In the genomic region with DNA sequence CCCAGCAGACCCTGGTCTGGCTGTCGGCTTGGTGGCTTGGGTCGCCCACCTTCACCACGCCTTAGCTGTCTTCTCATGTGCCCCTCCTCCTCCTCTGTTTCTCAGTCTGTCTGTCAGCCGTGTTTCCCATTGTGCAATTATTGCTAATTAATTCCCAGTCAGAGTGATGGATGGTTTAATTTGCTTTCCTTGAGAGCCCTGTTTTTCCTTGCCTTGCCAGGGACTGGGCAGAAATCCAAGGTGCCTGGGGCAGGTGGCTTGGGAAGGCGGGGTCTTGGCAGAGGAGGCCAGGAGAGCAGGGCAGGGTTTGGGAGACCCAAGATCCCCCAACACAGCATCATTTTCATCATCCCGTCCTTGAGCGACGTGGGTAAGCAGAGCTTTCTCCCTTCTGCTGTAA, we compare ENCODE assay signal across 28 cellular contexts. TPM values are rescaled to one million over a fixed set of nuclear protein-coding genes. Genes with fewer than 3 reads are reported as not detected.
A peak's percentile ranks its signal among the peaks of the same experiment; 100 is the strongest.
DNase-seq lines count a peak whose midpoint lies in the region; ATAC-seq, FAIRE-seq and TF ChIP-seq lines count a peak whose summit lies in the region.
"Had no signal": no experiment of that assay in that cellular context is flagged by ENCODE, and none has a peak within 500 bp of the region (broad histone marks: within the 10 kb centered on the region; RNA-seq: fewer than 3 reads in every experiment).

No MANE protein-coding gene starts in this region.

- H4K5ac ChIP-seq in H1 (ENCODE audit: insufficient read length, low read depth, low read length): no peak overlapping the region
- H4K5ac ChIP-seq in mesendoderm (ENCODE audit: low read length): no peak overlapping the region

- 90% methylated on average over 8 of the region's 8 CpGs; no CpG with 5 or more reads in 1 of the 2 experiments for WGBS in H1 (ENCODE audit: extremely low coverage in 1 of 2, insufficient coverage in 1 of 2, insufficient read length in 1 of 2, insufficient replicate concordance in 2 of 2, low coverage in 1 of 2, low lambda C conversion rate in 2 of 2, missing lambda C conversion rate in 1 of 2), 2 experiments
- WGBS in mesendoderm (ENCODE audit: extremely low coverage, insufficient coverage, low lambda C conversion rate): no CpG with 5 or more reads among the region's 8 CpGs

- H3K18ac ChIP-seq in H1 (ENCODE audit: extremely low read depth, low read length) (no peak overlapping the region), mesendoderm (ENCODE audit: low read length) (no peak overlapping the region)

- H4K20me1 ChIP-seq in H1 (replicated peaks in 1 of 2; ENCODE audit: control insufficient read depth in 1 of 2, insufficient read depth in 2 of 2, low read length in 2 of 2): peaks cover 0 to 2% of the 10 kb centered on the region in 2 experiments

- ATAC-seq in HG03378 (IDR thresholded peaks at IDR 0.05; ENCODE audit: unreplicated experiment): no peak
- ATAC-seq: activated naive CD8-positive, alpha-beta T cell treated with anti-CD3 and anti-CD28 coated beads, Interleukin-2, amount 50 U/mL, for 24 hours; esophagus mucosa; mucosa of descending colon; psoas muscle had no signal

- H3K4me3 ChIP-seq in H1 (ENCODE audit: extremely low read depth in 1 of 4, insufficient read depth in 2 of 4, low read depth in 3 of 4, low read length in 4 of 4) (no peak overlapping the region), mesendoderm (ENCODE audit: low read length) (no peak overlapping the region)
- H3K4me3 ChIP-seq: mucosa of descending colon, psoas muscle had no signal

- no peak overlapping the region for H3K4ac ChIP-seq in H1 (replicated peaks; ENCODE audit: insufficient read length, low read depth, low read length)
- H3K4ac ChIP-seq in mesendoderm (ENCODE audit: low read depth, low read length): no peak overlapping the region

- TF ChIP-seq RAD21 in Ishikawa (IDR thresholded peaks at IDR 0.05; ENCODE audit: low read depth) (no peak), H1 (IDR thresholded peaks at IDR 0.05 in 1 of 2, conservative IDR thresholded peaks at IDR 0.05 in 1 of 2; ENCODE audit: low read depth in 2 of 2, low read length in 2 of 2) (no peak)

- FAIRE-seq in H1 (lab: Jason Lieb, UNC): no peak
- FAIRE-seq: frontal cortex, GM12891 had no signal

- DNase-seq in COR-L47 (lab: John Stamatoyannopoulos, UW): peak; percentile 87
- DNase-seq in NCI-H2171 (lab: John Stamatoyannopoulos, UW): peak; percentile 69
- DNase-seq in H1 (ENCODE audit: low read depth in 1 of 2, low spot score in 2 of 2): no peak
- no peak for DNase-seq in T1000 (lab: John Stamatoyannopoulos, UW)
- DNase-seq in mesendoderm: no peak
- DNase-seq: activated CD4-positive, alpha-beta memory T cell treated with anti-CD3 and anti-CD28 coated beads, Interleukin-2, amount 10 ng/mL, durations not matched to agents 7 days and 5 days; activated CD4-positive, CD25-positive, alpha-beta regulatory T cell; activated effector memory CD4-positive, alpha-beta T cell treated with anti-CD3 and anti-CD28 coated beads, Interleukin-2, amount 50 U/mL, for 16 hours; activated naive CD8-positive, alpha-beta T cell treated with anti-CD3 and anti-CD28 coated beads, Interleukin-2, amount 50 U/mL, for 24 hours; brain microvascular endothelial cell; CD4-positive, CD25-positive, alpha-beta regulatory T cell; DMS53; effector CD8-positive, alpha-beta T cell; islet precursor cell; mucosa of descending colon; NCI-H226; T-helper 9 cell had no signal

- no peaks in the 10 kb centered on the region for H3K9me3 ChIP-seq in H1 (ENCODE audit: insufficient read depth in 2 of 2, low read depth in 1 of 2, low read length in 1 of 2)
- H3K9me3 ChIP-seq: mucosa of descending colon, psoas muscle had no signal

- H3K23ac ChIP-seq in H1 (ENCODE audit: insufficient read length) (no peak overlapping the region), mesendoderm (ENCODE audit: low read length) (no peak overlapping the region)

- H3K4me2 ChIP-seq in H1 (ENCODE audit: insufficient read depth in 1 of 2, low read depth in 2 of 2, low read length in 2 of 2) (no peak overlapping the region), mesendoderm (ENCODE audit: low read length) (no peak overlapping the region)
- H3K4me2 ChIP-seq: KMS-11 had no signal

- H3K27ac ChIP-seq in H1 (ENCODE audit: low read depth, low read length): no peak overlapping the region
- no peak overlapping the region for H3K27ac ChIP-seq in mesendoderm (ENCODE audit: low read depth, low read length)
- H3K27ac ChIP-seq: brain microvascular endothelial cell, KMS-11, psoas muscle had no signal

- H2BK120ac ChIP-seq in H1 (replicated peaks; ENCODE audit: low read depth, low read length) (no peak overlapping the region), mesendoderm (ENCODE audit: low read depth, low read length) (no peak overlapping the region)

- no peaks in the 10 kb centered on the region for H3K23me2 ChIP-seq in H1 (ENCODE audit: low read depth, low read length)

- no peak overlapping the region for H2BK5ac ChIP-seq in H1 (ENCODE audit: low read depth, low read length)
- no peak overlapping the region for H2BK5ac ChIP-seq in mesendoderm (ENCODE audit: low read length)

- no peak overlapping the region for H2BK20ac ChIP-seq in H1 (ENCODE audit: low read length)

- H3K9ac ChIP-seq in H1 (replicated peaks in 1 of 4; ENCODE audit: extremely low read depth in 1 of 4, low read depth in 3 of 4, low read length in 3 of 4) (no peak overlapping the region), mesendoderm (ENCODE audit: low read length) (no peak overlapping the region)
- H3K9ac ChIP-seq: KMS-11 had no signal

- POLR2A ChIA-PET in H1 (lab: Charles Lee; ENCODE audit: partially characterized antibody): interaction anchor here (1.2 kb wide), 1 partner anchor 8 kb away, joined by 4 read pairs; no protein-coding TSS in a partner anchor

- H3K27me3 ChIP-seq in H1 (replicated peaks in 1 of 4; ENCODE audit: control insufficient read depth in 3 of 4, extremely low read depth in 1 of 4, insufficient read depth in 3 of 4, low read length in 3 of 4) (no peaks in the 10 kb centered on the region), mesendoderm (ENCODE audit: insufficient read depth, low read length, poor library complexity) (no peaks in the 10 kb centered on the region)

- no peak overlapping the region for H3K56ac ChIP-seq in H1 (replicated peaks; ENCODE audit: insufficient read length, low read depth, low read length)
- H3K56ac ChIP-seq in mesendoderm (ENCODE audit: low read length): no peak overlapping the region

- H2BK15ac ChIP-seq in H1 (ENCODE audit: low read length) (no peak overlapping the region), mesendoderm (replicated peaks; ENCODE audit: low read depth) (no peak overlapping the region)

- TF ChIP-seq CTCF in H1 (IDR thresholded peaks at IDR 0.05; ENCODE audit: control extremely low read depth in 1 of 3, insufficient read depth in 1 of 3, low read depth in 1 of 3, low read length in 3 of 3): no peak

- H3K79me2 ChIP-seq in H1 (ENCODE audit: control insufficient read depth in 1 of 2, insufficient read depth in 2 of 2, low read length in 2 of 2) (no peaks in the 10 kb centered on the region), mesendoderm (ENCODE audit: control insufficient read depth, insufficient read depth, low read length) (no peaks in the 10 kb centered on the region)

- H3K14ac ChIP-seq in H1 (ENCODE audit: insufficient read length): no peak overlapping the region

- no peak for TF ChIP-seq POLR2A in H1 (IDR thresholded peaks at IDR 0.05; ENCODE audit: control extremely low read depth in 1 of 2, low read depth in 2 of 2, low read length in 2 of 2)

- no peak overlapping the region for H4K91ac ChIP-seq in H1 (replicated peaks; ENCODE audit: insufficient read length, low read length)

- TF ChIP-seq EP300 in Ishikawa (IDR thresholded peaks at IDR 0.05; ENCODE audit: borderline replicate concordance) (peak; percentile 44; the same call in 1 of the 2 replicates), H1 (IDR thresholded peaks at IDR 0.05; ENCODE audit: borderline replicate concordance in 1 of 2, low read depth in 2 of 2, low read length in 2 of 2) (no peak)

- H2AFZ ChIP-seq in H1 (ENCODE audit: low read length): no peak overlapping the region

- H4K8ac ChIP-seq in H1 (ENCODE audit: extremely low read depth, insufficient read depth, low read length): no peak overlapping the region
- no peak overlapping the region for H4K8ac ChIP-seq in mesendoderm (ENCODE audit: low read depth, low read length)

- H2AK5ac ChIP-seq in H1 (ENCODE audit: low read depth, low read length): no peak overlapping the region
- no peak overlapping the region for H2AK5ac ChIP-seq in mesendoderm (ENCODE audit: low read length)

- H3K36me3 ChIP-seq in H1 (ENCODE audit: control insufficient read depth in 2 of 4, insufficient read depth in 4 of 4, low read length in 3 of 4) (no peaks in the 10 kb centered on the region; a peak in 1 of 8 replicates), mesendoderm (ENCODE audit: control insufficient read depth, insufficient read depth, low read length) (no peaks in the 10 kb centered on the region)
- H3K36me3 ChIP-seq: brain microvascular endothelial cell had no signal

- H2BK12ac ChIP-seq in H1 (ENCODE audit: low read depth, low read length): 0 out of 2 replicates have a peak overlapping the region, but pooled peaks have one; percentile 17

- no peaks in the 10 kb centered on the region for H3K79me1 ChIP-seq in H1 (ENCODE audit: low read depth, low read length)
- no peaks in the 10 kb centered on the region for H3K79me1 ChIP-seq in mesendoderm (ENCODE audit: low read length)

- no peaks in the 10 kb centered on the region for H3K4me1 ChIP-seq in H1 (replicated peaks in 1 of 4; ENCODE audit: control insufficient read depth in 3 of 4, insufficient read depth in 4 of 4, low read length in 3 of 4)
- H3K4me1 ChIP-seq in mesendoderm (ENCODE audit: control insufficient read depth, low read depth, low read length): no peaks in the 10 kb centered on the region

- CTCF ChIA-PET in H1 (lab: Charles Lee; ENCODE audit: partially characterized antibody): interaction anchor here (0.7 to 3.7 kb wide), 4 partner anchors 11 to 81 kb away, joined by 3 to 13 read pairs (median 7); no protein-coding TSS in a partner anchor

RNA-seq across cellular contexts. Expression of gene NECAB2, which starts 21.3 kb away (rescaled TPM):
- 2.0 and 3.6 TPM in 2 replicates for total RNA-seq in H1 (2021; fragmentation: NEBNext Ultra II Directional; extraction: Animal tissue kit (Norgen Biotek cat#: 25700))
- 4.2 and 7.5 TPM in 2 replicates for polyA plus RNA-seq in H1 (2011; rRNA removed)
- 5.4 TPM for polyA plus RNA-seq in H1 (2011; cell fraction: cytosol; rRNA removed)
- 27.9 TPM for polyA plus RNA-seq in H1 (2011; cell fraction: nucleus; rRNA removed)
- 3.8 to 7.5 TPM (median 5.9 TPM) in 4 replicates for polyA plus RNA-seq in H1 (2012, experiment 1 of 2)
- 2.7 TPM for polyA plus RNA-seq in H1 (2012, experiment 2 of 2)
- polyA plus RNA-seq in H1 (2013, experiment 1 of 2): 3.8 TPM
- 4.0 TPM for polyA plus RNA-seq in H1 (2013, experiment 2 of 2)
- 2.3 and 3.2 TPM in 2 replicates for polyA minus RNA-seq in H1 (2011; rRNA and poly(A)+ RNA removed)
- 2.6 TPM for polyA minus RNA-seq in H1 (2011; cell fraction: cytosol; rRNA and poly(A)+ RNA removed)
- polyA minus RNA-seq in H1 (2011; cell fraction: nucleus; rRNA and poly(A)+ RNA removed): 4.1 TPM
- polyA plus RNA-seq in mesendoderm (2013, experiment 1 of 2): 0.53 TPM
- 0.76 TPM for polyA plus RNA-seq in mesendoderm (2013, experiment 2 of 2)
- total RNA-seq: activated CD4-positive, alpha-beta memory T cell treated with anti-CD3 and anti-CD28 coated beads, Interleukin-2, amount 10 ng/mL, durations not matched to agents 7 days and 5 days; CD4-positive, CD25-positive, alpha-beta regulatory T cell; esophagus mucosa; HT-29; psoas muscle; skeletal muscle tissue had no signal
- polyA plus RNA-seq: CD4-positive, CD25-positive, alpha-beta regulatory T cell had no signal

RNA-seq across cellular contexts. Expression of gene OSGIN1, which starts 36.3 kb away (rescaled TPM):
- total RNA-seq in H1 (2021; fragmentation: NEBNext Ultra II Directional; extraction: Animal tissue kit (Norgen Biotek cat#: 25700)): 0.48 and 0.58 TPM in 2 replicates
- 0.76 and 1.5 TPM in 2 replicates for polyA plus RNA-seq in H1 (2011; rRNA removed)
- polyA plus RNA-seq in H1 (2011; cell fraction: cytosol; rRNA removed): 1.2 TPM
- polyA plus RNA-seq in H1 (2011; cell fraction: nucleus; rRNA removed): 2.4 TPM
- 0.53 to 0.86 TPM (median 0.70 TPM) in 4 replicates for polyA plus RNA-seq in H1 (2012, experiment 1 of 2)
- 0.34 TPM for polyA plus RNA-seq in H1 (2012, experiment 2 of 2)
- 0.34 TPM for polyA plus RNA-seq in H1 (2013, experiment 1 of 2)
- polyA plus RNA-seq in H1 (2013, experiment 2 of 2): 0.48 TPM
- polyA minus RNA-seq in H1 (2011; rRNA and poly(A)+ RNA removed): 0.16 and 0.22 TPM in 2 replicates
- polyA minus RNA-seq in H1 (2011; cell fraction: cytosol; rRNA and poly(A)+ RNA removed): 0.59 TPM
- 2.5 TPM for polyA minus RNA-seq in H1 (2011; cell fraction: nucleus; rRNA and poly(A)+ RNA removed)
- polyA plus RNA-seq in mesendoderm (2013, experiment 1 of 2): 0.25 TPM
- polyA plus RNA-seq in mesendoderm (2013, experiment 2 of 2): 0.18 TPM
- total RNA-seq: frontal cortex had no signal

RNA-seq across cellular contexts. Expression of gene SLC38A8, which starts 53.3 kb away (rescaled TPM):
- total RNA-seq in H1 (2021; fragmentation: NEBNext Ultra II Directional; extraction: Animal tissue kit (Norgen Biotek cat#: 25700)): not detected in 2 replicates
- 0.08 TPM in 1 of 2 replicates, not detected in the other for polyA plus RNA-seq in H1 (2011; rRNA removed)
- polyA plus RNA-seq in H1 (2011; cell fraction: cytosol; rRNA removed): not detected
- polyA plus RNA-seq in H1 (2011; cell fraction: nucleus; rRNA removed): not detected
- polyA plus RNA-seq in H1 (2012, experiment 1 of 2): not detected in 4 replicates
- polyA plus RNA-seq in H1 (2012, experiment 2 of 2): not detected
- polyA plus RNA-seq in H1 (2013, experiment 1 of 2): not detected
- polyA plus RNA-seq in H1 (2013, experiment 2 of 2): 0.15 TPM
- not detected in 2 replicates for polyA minus RNA-seq in H1 (2011; rRNA and poly(A)+ RNA removed)
- not detected for polyA minus RNA-seq in H1 (2011; cell fraction: cytosol; rRNA and poly(A)+ RNA removed)
- not detected for polyA minus RNA-seq in H1 (2011; cell fraction: nucleus; rRNA and poly(A)+ RNA removed)
- polyA plus RNA-seq in mesendoderm (2013, experiment 1 of 2): not detected
- 0.11 TPM for polyA plus RNA-seq in mesendoderm (2013, experiment 2 of 2)
- total RNA-seq: activated CD4-positive, alpha-beta memory T cell treated with anti-CD3 and anti-CD28 coated beads, Interleukin-2, amount 10 ng/mL, durations not matched to agents 7 days and 5 days; CD4-positive, CD25-positive, alpha-beta regulatory T cell; esophagus mucosa; frontal cortex; HT-29; mucosa of descending colon; skeletal muscle tissue; urinary bladder had no signal
- polyA plus RNA-seq: CD4-positive, CD25-positive, alpha-beta regulatory T cell; neural cell; urinary bladder had no signal

Comparison
In these comparisons a context has a peak if more than half of its experiments do, and no peak if none do; other contexts are left out.
1. DNase-seq: peak in COR-L47 (single experiment) and NCI-H2171 (single experiment); none in H1 (0 of 2), T1000 (single experiment) and mesendoderm (single experiment).